ENCODE assay signal across 27 cellular contexts in the genomic region with DNA sequence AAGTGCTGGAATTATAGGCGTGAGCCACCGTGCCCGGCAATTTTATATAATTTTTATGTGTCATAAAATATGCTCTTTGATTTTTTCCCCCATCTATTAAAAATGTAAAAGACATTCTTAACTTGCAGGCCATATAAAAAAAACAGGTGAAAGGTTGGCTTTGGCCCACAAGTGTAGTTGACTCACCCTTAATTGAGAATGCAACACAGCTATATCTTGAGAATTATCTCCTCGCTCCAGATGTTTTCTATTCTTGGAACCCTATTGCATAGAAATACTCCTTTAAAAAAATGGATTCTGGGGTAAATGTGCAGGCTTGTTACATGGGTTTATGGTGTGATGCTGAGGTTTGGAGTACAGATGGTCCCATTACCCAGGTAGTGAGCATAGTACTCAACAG.
"Had no signal": no experiment of that assay in that cellular context is flagged by ENCODE, and none has a peak within 500 bp of the region (broad histone marks: within the 10 kb centered on the region; RNA-seq: fewer than 3 reads in every experiment).

No MANE protein-coding gene starts in this region.

- DNase-seq: activated B cell treated with CpG ODN at 0.5 μM for 24 hours; activated CD4-positive, alpha-beta memory T cell treated with anti-CD3 and anti-CD28 coated beads for 36 hours; activated CD4-positive, alpha-beta T cell treated with anti-CD3 and anti-CD28 coated beads for 4 hours; activated CD4-positive, alpha-beta T cell treated with anti-CD3 and anti-CD28 coated beads, Interleukin-2, amount 10 ng/mL, durations not matched to agents 24 days and 14 days; activated CD4-positive, alpha-beta T cell treated with anti-CD3 and anti-CD28 coated beads, Interleukin-2, amount 50 U/mL, for 1 hour; activated CD4-positive, alpha-beta T cell treated with anti-CD3 and anti-CD28 coated beads, Interleukin-2, amount 50 U/mL, for 4 hours; activated CD4-positive, CD25-positive, alpha-beta regulatory T cell treated with anti-CD3 and anti-CD28 coated beads, Interleukin-2, amount 50 U/mL, for 72 hours; activated CD8-positive, alpha-beta memory T cell treated with anti-CD3 and anti-CD28 coated beads, Interleukin-2, amount 50 U/mL, for 4 hours; activated CD8-positive, alpha-beta T cell treated with anti-CD3 and anti-CD28 coated beads for 36 hours; activated effector memory CD4-positive, alpha-beta T cell treated with Interleukin-2 at 50 U/mL for 16 hours; activated gamma-delta T cell; activated naive CD4-positive, alpha-beta T cell treated with anti-CD3 and anti-CD28 coated beads, Interleukin-2, amount 10 ng/mL, durations not matched to agents 7 days and 5 days; activated naive CD4-positive, alpha-beta T cell treated with Interleukin-2 at 50 U/mL for 16 hours; activated naive CD8-positive, alpha-beta T cell treated with anti-CD3 and anti-CD28 coated beads, Interleukin-2, amount 10 ng/mL, durations not matched to agents 7 days and 5 days; activated naive CD8-positive, alpha-beta T cell treated with anti-CD3 and anti-CD28 coated beads, Interleukin-2, amount 50 U/mL, for 24 hours; activated T-cell treated with anti-CD3 and anti-CD28 coated beads for 4 hours; activated T-cell treated with anti-CD3 and anti-CD28 coated beads, Interleukin-2, amount 50 U/mL, for 1 hour; activated T-cell treated with anti-CD3 and anti-CD28 coated beads, Interleukin-2, amount 50 U/mL, for 4 hours; amygdala; anterior cingulate cortex; caudate nucleus; cerebellar nuclear complex; T-helper 2 cell; T-helper 9 cell had no signal

- H3K27me3 ChIP-seq: ascending aorta, cardiac muscle cell had no signal

- H3K4me3 ChIP-seq: ascending aorta, cardiac muscle cell had no signal

- H3K27ac ChIP-seq: ascending aorta, cardiac muscle cell, VCaP had no signal

- H3K36me3 ChIP-seq: cardiac muscle cell had no signal

- ATAC-seq: activated CD8-positive, alpha-beta T cell treated with anti-CD3 and anti-CD28 coated beads for 36 hours; activated naive CD8-positive, alpha-beta T cell treated with anti-CD3 and anti-CD28 coated beads, Interleukin-2, amount 50 U/mL, for 24 hours; activated T-cell treated with anti-CD3 and anti-CD28 coated beads, Interleukin-2, amount 50 U/mL, for 4 hours had no signal
